20 cellular contexts compared by ENCODE assay signal in the genomic region with DNA sequence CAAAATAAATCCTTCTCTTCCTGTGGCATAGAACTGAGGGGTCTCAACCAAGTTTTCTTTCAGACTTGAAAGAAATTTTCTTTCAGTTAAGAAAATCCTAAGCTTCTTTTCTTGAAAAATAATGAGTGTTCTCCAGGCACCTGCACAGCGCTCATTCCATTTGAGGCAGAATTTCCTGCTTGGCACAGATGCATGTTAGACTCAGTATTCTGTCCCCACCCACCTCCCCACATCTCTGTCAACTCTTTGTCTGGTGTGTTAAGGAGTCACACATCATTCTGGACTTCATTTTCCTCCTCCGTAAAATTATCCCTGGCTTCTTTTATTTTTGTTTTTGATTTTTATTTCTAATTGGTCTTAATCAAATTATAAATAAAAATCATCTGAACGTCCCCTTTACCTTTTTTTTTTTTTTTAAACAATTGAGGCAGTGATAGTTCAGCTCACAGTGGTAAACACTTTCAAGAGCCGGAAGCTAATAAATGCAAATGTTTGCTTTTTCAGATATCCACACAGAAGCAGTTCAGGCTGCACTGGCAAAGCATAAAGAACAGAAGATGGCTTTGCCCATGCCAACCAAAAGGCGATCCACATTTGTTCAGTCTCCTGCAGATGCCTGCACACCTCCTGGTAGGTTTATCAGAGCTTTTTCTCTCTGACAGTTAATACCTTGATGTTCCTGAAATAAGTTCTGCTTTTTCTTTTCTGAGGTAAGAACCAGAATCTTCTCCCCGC.
A peak's percentile ranks its signal among the peaks of the same experiment; 100 is the strongest.
DNase-seq lines count a peak whose midpoint lies in the region; ATAC-seq and TF ChIP-seq lines count a peak whose summit lies in the region.
"Had no signal": no experiment of that assay in that cellular context is flagged by ENCODE, and none has a peak within 500 bp of the region (broad histone marks: within the 10 kb centered on the region; RNA-seq: fewer than 3 reads in every experiment).

No MANE protein-coding gene starts in this region.

- TF ChIP-seq POLR2A in sigmoid colon (IDR thresholded peaks at IDR 0.05) = no peak

- no peaks in the 10 kb centered on the region for H3F3A ChIP-seq in GM23338 (replicated peaks; ENCODE audit: low read depth)

- no peaks in the 10 kb centered on the region for H3K36me3 Mint-ChIP-seq in GM23338 (ENCODE audit: low read depth)
- H3K36me3 Mint-ChIP-seq in mesothelial cell of epicardium = peaks cover 16% of the 10 kb centered on the region
- H3K36me3 Mint-ChIP-seq: natural killer cell treated with Interleukin-12 subunit alpha and Interleukin-12 subunit beta and Interleukin-15 and Interleukin-18, amount 100 ng/mL, for 72 hours had no signal

- no peak overlapping the region for H3K9ac ChIP-seq in SK-N-MC (ENCODE audit: insufficient read length)

- H3K27me3 Mint-ChIP-seq in GM23338 (ENCODE audit: insufficient read depth, low read depth, poor library complexity) (peaks cover 2% of the 10 kb centered on the region), mesothelial cell of epicardium (ENCODE audit: low read depth) (no peaks in the 10 kb centered on the region)
- H3K27me3 Mint-ChIP-seq: activated CD8-positive, alpha-beta T cell treated with anti-CD3 and anti-CD28 coated beads for 36 hours; natural killer cell treated with Interleukin-12 subunit alpha and Interleukin-12 subunit beta and Interleukin-15 and Interleukin-18, amount 100 ng/mL, for 72 hours had no signal

- H3K4me1 Mint-ChIP-seq in GM23338 (peaks cover 4% of the 10 kb centered on the region; the same call in 2 of the 3 replicates), mesothelial cell of epicardium (peaks cover 31% of the 10 kb centered on the region)

- H3K36me3 ChIP-seq in GM23338 (ENCODE audit: insufficient read depth) (no peaks in the 10 kb centered on the region), SK-N-MC (ENCODE audit: insufficient read depth, low read length) (no peaks in the 10 kb centered on the region), sigmoid colon (peaks cover 0 to 11% (median 0%) of the 10 kb centered on the region in 4 donors)

- H4K20me1 ChIP-seq in GM23338 (replicated peaks; ENCODE audit: insufficient read depth) = no peaks in the 10 kb centered on the region

- WGBS in sigmoid colon, 2 donors = 28 to 71% methylated on average over 6 of the region's 6 CpGs

- H3K9me3 ChIP-seq in SK-N-MC (ENCODE audit: low read depth, low read length) (no peaks in the 10 kb centered on the region), sigmoid colon (no peaks in the 10 kb centered on the region)
- H3K9me3 ChIP-seq: body of pancreas, upper lobe of right lung had no signal

- TF ChIP-seq CTCF in 22Rv1 (IDR thresholded peaks at IDR 0.05) = no peak
- no peak for TF ChIP-seq CTCF in GM23338 (conservative IDR thresholded peaks at IDR 0.05; ENCODE audit: low read depth in 2 of 2)
- no peak for TF ChIP-seq CTCF in mesothelial cell of epicardium (IDR thresholded peaks at IDR 0.05; ENCODE audit: unreplicated experiment)
- TF ChIP-seq CTCF in sigmoid colon (IDR thresholded peaks at IDR 0.05) = no peak

- no peak overlapping the region for H3K4me3 Mint-ChIP-seq in GM23338
- no peak overlapping the region for H3K4me3 Mint-ChIP-seq in mesothelial cell of epicardium
- H3K4me3 Mint-ChIP-seq: activated CD8-positive, alpha-beta T cell treated with anti-CD3 and anti-CD28 coated beads for 36 hours; natural killer cell treated with Interleukin-12 subunit alpha and Interleukin-12 subunit beta and Interleukin-15 and Interleukin-18, amount 100 ng/mL, for 72 hours had no signal

- H3K79me2 ChIP-seq in GM23338 (replicated peaks; ENCODE audit: insufficient read depth) = 0 out of 2 replicates have a peak, but pooled peaks cover 1% of the 10 kb centered on the region

- H3K4me1 ChIP-seq in GM23338 (ENCODE audit: insufficient read depth) = no peaks in the 10 kb centered on the region
- H3K4me1 ChIP-seq in sigmoid colon = no peaks in the 10 kb centered on the region
- H3K4me1 ChIP-seq: upper lobe of right lung had no signal

- H3K27ac ChIP-seq in 22Rv1 (peak overlapping the region; percentile 49), GM23338 (ENCODE audit: low read depth) (no peak overlapping the region), SK-N-MC (peak overlapping the region; percentile 20; the same call in 1 of the 2 replicates), sigmoid colon (no peak overlapping the region)
- H3K27ac ChIP-seq: upper lobe of right lung had no signal

- H3K27ac Mint-ChIP-seq in GM23338 (peak overlapping the region; percentile 52), mesothelial cell of epicardium (peak overlapping the region; percentile 74)
- H3K27ac Mint-ChIP-seq: activated CD8-positive, alpha-beta T cell treated with anti-CD3 and anti-CD28 coated beads for 36 hours; natural killer cell treated with Interleukin-12 subunit alpha and Interleukin-12 subunit beta and Interleukin-15 and Interleukin-18, amount 100 ng/mL, for 72 hours had no signal

- intact Hi-C loops in sigmoid colon (cut with DNase I) = no loop called here
- intact Hi-C loops in Right ventricle myocardium superior (cut with DNase I) = no loop called here

- no peak for ATAC-seq in GM23338
- no peak for ATAC-seq in GM18517 (IDR thresholded peaks at IDR 0.05; ENCODE audit: unreplicated experiment)
- ATAC-seq in Right ventricle myocardium superior (ENCODE audit: poor library complexity) = no peak
- ATAC-seq: activated CD8-positive, alpha-beta T cell treated with anti-CD3 and anti-CD28 coated beads for 36 hours; body of pancreas; left ventricle myocardium superior; natural killer cell treated with Interleukin-12 subunit alpha and Interleukin-12 subunit beta and Interleukin-15 and Interleukin-18, amount 100 ng/mL, for 72 hours; sciatic nerve; upper lobe of right lung had no signal

- H2AFZ ChIP-seq in GM23338 = no peak overlapping the region

- H3K27me3 ChIP-seq in GM23338 (ENCODE audit: insufficient read depth) = no peaks in the 10 kb centered on the region
- no peaks in the 10 kb centered on the region for H3K27me3 ChIP-seq in sigmoid colon
- H3K27me3 ChIP-seq: body of pancreas, upper lobe of right lung had no signal

- TF ChIP-seq EP300 in sigmoid colon (IDR thresholded peaks at IDR 0.05) = no peak

- H3K4me3 ChIP-seq in GM23338 = no peak overlapping the region
- H3K4me3 ChIP-seq in SK-N-MC = no peak overlapping the region
- H3K4me3 ChIP-seq in sigmoid colon = no peak overlapping the region
- H3K4me3 ChIP-seq: body of pancreas, upper lobe of right lung had no signal

- H3K9me2 ChIP-seq in GM23338 (ENCODE audit: insufficient read depth) = no peaks in the 10 kb centered on the region

- H3K4me2 ChIP-seq in GM23338 = no peak overlapping the region

- no peak for DNase-seq in GM23338 (ENCODE audit: low spot score)
- DNase-seq in SK-N-MC (ENCODE audit: low read depth, low spot score) = no peak
- DNase-seq in mesothelial cell of epicardium (ENCODE audit: low spot score in 2 of 2, unreplicated experiment in 2 of 2) = no peak
- DNase-seq in sigmoid colon = no peak
- DNase-seq in Right ventricle myocardium superior = no peak
- no peak for DNase-seq in activated CD4-positive, CD25-positive, alpha-beta regulatory T cell treated with anti-CD3 and anti-CD28 coated beads, Interleukin-2, amount 50 U/mL, for 72 hours
- DNase-seq: activated CD8-positive, alpha-beta T cell treated with anti-CD3 and anti-CD28 coated beads for 36 hours; activated gamma-delta T cell treated with Interleukin-2 at 50 U/mL for 16 hours; body of pancreas; effector memory CD4-positive, alpha-beta T cell; foreskin fibroblast; left ventricle myocardium superior; MM.1S; NCI-H345; stimulated activated CD4-positive, alpha-beta T cell treated with anti-CD3 and anti-CD28 coated beads, Interleukin-4, amount 100 ng/mL, for 24 hours; upper lobe of right lung had no signal

- no peaks in the 10 kb centered on the region; the same call in 2 of the 3 replicates for H3K9me3 Mint-ChIP-seq in GM23338
- H3K9me3 Mint-ChIP-seq in mesothelial cell of epicardium = peaks cover 13% of the 10 kb centered on the region
- H3K9me3 Mint-ChIP-seq: activated CD8-positive, alpha-beta T cell treated with anti-CD3 and anti-CD28 coated beads for 36 hours; natural killer cell treated with Interleukin-12 subunit alpha and Interleukin-12 subunit beta and Interleukin-15 and Interleukin-18, amount 100 ng/mL, for 72 hours had no signal

TF ChIP-seq in GM23338, 12 proteins besides CTCF, POLR2A, EP300 and RAD21 (continues in another document):
- TF ChIP-seq, protein P1, sequence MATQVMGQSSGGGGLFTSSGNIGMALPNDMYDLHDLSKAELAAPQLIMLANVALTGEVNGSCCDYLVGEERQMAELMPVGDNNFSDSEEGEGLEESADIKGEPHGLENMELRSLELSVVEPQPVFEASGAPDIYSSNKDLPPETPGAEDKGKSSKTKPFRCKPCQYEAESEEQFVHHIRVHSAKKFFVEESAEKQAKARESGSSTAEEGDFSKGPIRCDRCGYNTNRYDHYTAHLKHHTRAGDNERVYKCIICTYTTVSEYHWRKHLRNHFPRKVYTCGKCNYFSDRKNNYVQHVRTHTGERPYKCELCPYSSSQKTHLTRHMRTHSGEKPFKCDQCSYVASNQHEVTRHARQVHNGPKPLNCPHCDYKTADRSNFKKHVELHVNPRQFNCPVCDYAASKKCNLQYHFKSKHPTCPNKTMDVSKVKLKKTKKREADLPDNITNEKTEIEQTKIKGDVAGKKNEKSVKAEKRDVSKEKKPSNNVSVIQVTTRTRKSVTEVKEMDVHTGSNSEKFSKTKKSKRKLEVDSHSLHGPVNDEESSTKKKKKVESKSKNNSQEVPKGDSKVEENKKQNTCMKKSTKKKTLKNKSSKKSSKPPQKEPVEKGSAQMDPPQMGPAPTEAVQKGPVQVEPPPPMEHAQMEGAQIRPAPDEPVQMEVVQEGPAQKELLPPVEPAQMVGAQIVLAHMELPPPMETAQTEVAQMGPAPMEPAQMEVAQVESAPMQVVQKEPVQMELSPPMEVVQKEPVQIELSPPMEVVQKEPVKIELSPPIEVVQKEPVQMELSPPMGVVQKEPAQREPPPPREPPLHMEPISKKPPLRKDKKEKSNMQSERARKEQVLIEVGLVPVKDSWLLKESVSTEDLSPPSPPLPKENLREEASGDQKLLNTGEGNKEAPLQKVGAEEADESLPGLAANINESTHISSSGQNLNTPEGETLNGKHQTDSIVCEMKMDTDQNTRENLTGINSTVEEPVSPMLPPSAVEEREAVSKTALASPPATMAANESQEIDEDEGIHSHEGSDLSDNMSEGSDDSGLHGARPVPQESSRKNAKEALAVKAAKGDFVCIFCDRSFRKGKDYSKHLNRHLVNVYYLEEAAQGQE (IDR thresholded peaks at IDR 0.05; ENCODE audit: unreplicated experiment) = no peak

Comparison
In these comparisons a context has a peak if more than half of its experiments do, and no peak if none do; other contexts are left out.
1. H3K27ac ChIP-seq: peak in 22Rv1 (single experiment) and SK-N-MC (single experiment); none in GM23338 (single experiment) and sigmoid colon (0 of 4).